1 cellular context compared by ENCODE assay signal in the genomic region with DNA sequence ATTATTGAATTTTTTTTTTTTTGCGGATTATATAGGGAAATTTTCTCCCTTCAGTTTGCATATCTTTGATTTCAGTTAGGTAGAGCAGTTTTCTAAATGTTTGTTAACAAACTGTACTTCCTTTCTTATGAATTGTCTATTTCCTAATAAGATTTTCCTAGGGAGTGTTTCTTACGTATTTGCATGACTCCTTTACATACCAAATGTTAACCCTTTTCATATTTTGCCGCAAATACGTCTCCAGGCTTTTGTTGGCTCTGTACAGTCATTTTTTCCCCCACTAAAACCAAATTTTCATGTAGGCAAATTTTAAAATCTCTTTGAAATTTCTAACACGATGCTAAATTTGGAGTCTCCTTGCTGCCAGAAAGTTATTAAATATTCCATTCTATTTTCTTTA.
A peak's percentile ranks its signal among the peaks of the same experiment; 100 is the strongest.
TF ChIP-seq lines count a peak whose summit lies in the region.

No MANE protein-coding gene starts in this region.

TF ChIP-seq in GM12878, 131 proteins besides CTCF, POLR2A, EP300 and RAD21:
- TF ChIP-seq MEF2B (IDR thresholded peaks at IDR 0.05; ENCODE audit: partially characterized antibody, poor library complexity, severe bottlenecking) (peak; percentile 22), TCF7 (IDR thresholded peaks at IDR 0.05; ENCODE audit: borderline replicate concordance) (no peak)
TF ChIP-seq in GM12878: peak in this region for 1.
